In genomic region chr17:12521416-12521815, GRCh38 we compare ENCODE assay signal across 27 cellular contexts.
DNase-seq lines count a peak whose midpoint lies in the region; ATAC-seq and TF ChIP-seq lines count a peak whose summit lies in the region.
"Had no signal": no experiment of that assay in that cellular context is flagged by ENCODE, and none has a peak within 500 bp of the region (broad histone marks: within the 10 kb centered on the region; RNA-seq: fewer than 3 reads in every experiment).

No MANE protein-coding gene starts in this region.

- no peak overlapping the region for H2BK120ac ChIP-seq in mesenchymal stem cell (ENCODE audit: low read depth, low read length)

- intact Hi-C loops in ascending aorta (cut with DNase I) = no loop called here

- H3K4me2 ChIP-seq in mesenchymal stem cell (ENCODE audit: low read length, poor library complexity, severe bottlenecking) = no peak overlapping the region
- H3K4me2 ChIP-seq: BLaER1, PC-9 had no signal

- H4K91ac ChIP-seq in mesenchymal stem cell (ENCODE audit: low read length) = no peak overlapping the region

- H3K27me3 ChIP-seq in ascending aorta (no peaks in the 10 kb centered on the region), mesenchymal stem cell (ENCODE audit: control insufficient read depth in 1 of 2, insufficient read depth in 1 of 2, low read length in 2 of 2) (no peaks in the 10 kb centered on the region), stomach smooth muscle (ENCODE audit: control insufficient read depth in 1 of 2, insufficient read depth in 2 of 2, low read length in 2 of 2) (no peaks in the 10 kb centered on the region)
- H3K27me3 ChIP-seq: BLaER1 had no signal

- 76% methylated on average over 6 of the region's 7 CpGs for WGBS in mesenchymal stem cell

- H2BK12ac ChIP-seq in mesenchymal stem cell (ENCODE audit: low read length in 2 of 2) = no peak overlapping the region

- H2AK5ac ChIP-seq in mesenchymal stem cell (ENCODE audit: low read length, severe bottlenecking) = peak overlapping the region; percentile 49

- no peaks in the 10 kb centered on the region for H3K36me3 ChIP-seq in ascending aorta
- no peaks in the 10 kb centered on the region for H3K36me3 ChIP-seq in mesenchymal stem cell (ENCODE audit: control insufficient read depth in 1 of 2, insufficient read depth in 2 of 2, low read depth in 1 of 2, low read length in 2 of 2)
- no peaks in the 10 kb centered on the region for H3K36me3 ChIP-seq in stomach smooth muscle (ENCODE audit: control insufficient read depth in 2 of 2, insufficient read depth in 2 of 2, low read length in 2 of 2)
- H3K36me3 ChIP-seq: BLaER1, SJCRH30 had no signal

- no peak overlapping the region for H4K8ac ChIP-seq in mesenchymal stem cell (ENCODE audit: low read length)

- H3K4ac ChIP-seq in mesenchymal stem cell (ENCODE audit: low read depth in 1 of 2, low read length in 2 of 2) = no peak overlapping the region

- no peak overlapping the region for H2BK15ac ChIP-seq in mesenchymal stem cell (ENCODE audit: low read depth, poor library complexity, severe bottlenecking)

- peaks cover 0 to 18% of the 10 kb centered on the region in 2 donors for H3K4me1 ChIP-seq in ascending aorta
- H3K4me1 ChIP-seq in mesenchymal stem cell (ENCODE audit: control insufficient read depth, insufficient read depth, low read depth, low read length) = no peaks in the 10 kb centered on the region
- peaks cover 9% of the 10 kb centered on the region for H3K4me1 ChIP-seq in stomach smooth muscle (ENCODE audit: control insufficient read depth, insufficient read depth, low read length)
- H3K4me1 ChIP-seq: BLaER1, SJCRH30 had no signal

- H2AFZ ChIP-seq in mesenchymal stem cell (ENCODE audit: low read depth, low read length) = no peak overlapping the region
- H2AFZ ChIP-seq: PC-9 had no signal

- H3K4me3 ChIP-seq in ascending aorta (peak overlapping the region; percentile 1 to 16), mesenchymal stem cell (ENCODE audit: insufficient read depth in 1 of 2, low read depth in 1 of 2, low read length in 2 of 2) (no peak overlapping the region), stomach smooth muscle (ENCODE audit: low read length in 2 of 2) (no peak overlapping the region)
- H3K4me3 ChIP-seq: BLaER1, K562, PC-9, SJCRH30 had no signal

- H3K18ac ChIP-seq in mesenchymal stem cell (ENCODE audit: low read depth in 1 of 2, low read length in 2 of 2) = peak overlapping the region in 1 of 2 experiments; percentile 54

- H3K9ac ChIP-seq in mesenchymal stem cell (ENCODE audit: low read length) (no peak overlapping the region), stomach smooth muscle (ENCODE audit: low read length in 2 of 2) (no peak overlapping the region)
- H3K9ac ChIP-seq: BLaER1 had no signal

- no peak overlapping the region for H2BK5ac ChIP-seq in mesenchymal stem cell (ENCODE audit: low read depth, low read length, poor library complexity, severe bottlenecking)

- no peak for TF ChIP-seq CTCF in ascending aorta (IDR thresholded peaks at IDR 0.05)

- H3K9me3 ChIP-seq in ascending aorta = no peaks in the 10 kb centered on the region
- no peaks in the 10 kb centered on the region for H3K9me3 ChIP-seq in mesenchymal stem cell (ENCODE audit: control insufficient read depth, low read length)
- H3K9me3 ChIP-seq in stomach smooth muscle (ENCODE audit: control insufficient read depth in 2 of 2, low read length in 2 of 2) = peaks cover 0 to 2% of the 10 kb centered on the region in 2 donors
- H3K9me3 ChIP-seq: BLaER1, SJCRH30 had no signal

- ATAC-seq in GM21381 (IDR thresholded peaks at IDR 0.05; ENCODE audit: unreplicated experiment) = no peak
- ATAC-seq: HepG2, K562, Right ventricle myocardium inferior had no signal

- peak overlapping the region; percentile 16 to 67 for H3K27ac ChIP-seq in ascending aorta
- no peak overlapping the region for H3K27ac ChIP-seq in mesenchymal stem cell (ENCODE audit: low read length, poor library complexity, severe bottlenecking)
- peak overlapping the region; percentile 62 for H3K27ac ChIP-seq in stomach smooth muscle (ENCODE audit: low read length)
- H3K27ac ChIP-seq: BLaER1, PC-9, SJCRH30 had no signal

- H3K79me1 ChIP-seq in mesenchymal stem cell (replicated peaks; ENCODE audit: low read length, poor library complexity, severe bottlenecking) = no peaks in the 10 kb centered on the region

- H3K14ac ChIP-seq in mesenchymal stem cell (ENCODE audit: low read length in 2 of 2) = no peak overlapping the region

- no peak overlapping the region for H3K23ac ChIP-seq in mesenchymal stem cell (ENCODE audit: low read length in 2 of 2)

- DNase-seq in H4 (ENCODE audit: low spot score) = peak; percentile 25
- no peak for DNase-seq in ascending aorta (ENCODE audit: low spot score in 2 of 2)
- peak; percentile 66 for DNase-seq in mesenchymal stem cell
- DNase-seq in activated naive CD4-positive, alpha-beta T cell treated with anti-CD3 and anti-CD28 coated beads, Interleukin-2, amount 50 U/mL, for 16 hours = no peak
- no peak for DNase-seq in OCI-M1 (lab: John Stamatoyannopoulos, UW)
- DNase-seq in NCI-H187 treated with DMSO at 0.1 percent for 48 hours (lab: John Stamatoyannopoulos, UW) = no peak
- DNase-seq: CD4-positive, CD25-positive, alpha-beta regulatory T cell; DMS153; GOT3; HCEC 1CT; Kasumi-1; NCI-H1092 treated with DMSO at 0.1 percent for 48 hours; NCI-H1436 treated with DMSO at 0.1 percent for 48 hours; NCI-H1930; NCI-H2107; NCI-H446 treated with DMSO at 0.1 percent for 48 hours; NCI-H526; NCI-H82; NK-92 treated with Interleukin-12 subunit alpha and Interleukin-12 subunit beta, amount 100 ng/mL, for 24 hours; PC-9; SJCRH30 had no signal

Comparison
In these comparisons a context has a peak if more than half of its experiments do, and no peak if none do; other contexts are left out.
1. DNase-seq: peak in H4 (single experiment) and mesenchymal stem cell (single experiment); none in ascending aorta (0 of 2), activated naive CD4-positive, alpha-beta T cell treated with anti-CD3 and anti-CD28 coated beads, Interleukin-2, amount 50 U/mL, for 16 hours (single experiment), OCI-M1 (single experiment) and NCI-H187 treated with DMSO at 0.1 percent for 48 hours (single experiment).
2. H3K4me3 ChIP-seq: peak in ascending aorta (2 of 2); none in mesenchymal stem cell (0 of 2) and stomach smooth muscle (0 of 2).